1 cellular context compared by ENCODE assay signal in the genomic region with DNA sequence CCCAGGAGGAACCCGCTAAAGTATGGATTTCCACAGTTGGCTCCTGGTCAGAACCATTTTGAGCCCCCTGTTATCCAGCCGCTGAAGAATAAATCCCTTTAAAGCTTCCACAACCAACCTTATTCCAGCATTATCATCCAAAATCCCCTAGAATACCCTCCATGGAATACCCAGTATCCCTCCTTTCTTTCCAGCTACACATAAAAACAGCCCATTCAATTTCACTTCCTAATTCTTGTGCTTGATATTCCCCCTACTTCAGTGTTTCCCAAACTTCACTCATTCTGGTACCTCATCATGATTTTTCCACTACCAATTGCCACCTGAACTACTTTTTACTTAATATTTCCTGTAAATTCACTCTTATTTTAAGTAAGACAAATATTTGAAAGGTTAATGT.
TF ChIP-seq lines count a peak whose summit lies in the region.

No MANE protein-coding gene starts in this region.

TF ChIP-seq in K562, 482 proteins besides CTCF, POLR2A, EP300 and RAD21 (continued from another document):
- TF ChIP-seq, protein P1, sequence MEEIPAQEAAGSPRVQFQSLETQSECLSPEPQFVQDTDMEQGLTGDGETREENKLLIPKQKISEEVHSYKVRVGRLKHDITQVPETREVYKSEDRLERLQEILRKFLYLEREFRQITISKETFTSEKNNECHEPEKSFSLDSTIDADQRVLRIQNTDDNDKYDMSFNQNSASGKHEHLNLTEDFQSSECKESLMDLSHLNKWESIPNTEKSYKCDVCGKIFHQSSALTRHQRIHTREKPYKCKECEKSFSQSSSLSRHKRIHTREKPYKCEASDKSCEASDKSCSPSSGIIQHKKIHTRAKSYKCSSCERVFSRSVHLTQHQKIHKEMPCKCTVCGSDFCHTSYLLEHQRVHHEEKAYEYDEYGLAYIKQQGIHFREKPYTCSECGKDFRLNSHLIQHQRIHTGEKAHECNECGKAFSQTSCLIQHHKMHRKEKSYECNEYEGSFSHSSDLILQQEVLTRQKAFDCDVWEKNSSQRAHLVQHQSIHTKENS (CRISPR knock-in tag; IDR thresholded peaks at IDR 0.05) = no peak
- no peak for TF ChIP-seq XRCC3 (IDR thresholded peaks at IDR 0.05)
- TF ChIP-seq PRPF4 (IDR thresholded peaks at IDR 0.05; ENCODE audit: insufficient read depth, low read depth, low read length, poor library complexity, severe bottlenecking) = no peak
